In genomic region chr7:166370-167060, GRCh38 we compare ENCODE assay signal across 15 cellular contexts. TPM values are rescaled to one million over a fixed set of nuclear protein-coding genes. Genes with fewer than 3 reads are reported as not detected.
DNase-seq lines count a peak whose midpoint lies in the region; ATAC-seq and TF ChIP-seq lines count a peak whose summit lies in the region.
"Had no signal": no experiment of that assay in that cellular context is flagged by ENCODE, and none has a peak within 500 bp of the region (broad histone marks: within the 10 kb centered on the region; RNA-seq: fewer than 3 reads in every experiment).

No MANE protein-coding gene starts in this region.

- H3K27ac Mint-ChIP-seq in CD14-positive monocyte: peak overlapping the region; percentile 50 to 86 (median 70)
- no peak overlapping the region for H3K27ac Mint-ChIP-seq in activated naive CD4-positive, alpha-beta T cell treated with anti-CD3 and anti-CD28 coated beads for 36 hours
- H3K27ac Mint-ChIP-seq: activated CD8-positive, alpha-beta T cell treated with anti-CD3 and anti-CD28 coated beads for 36 hours; activated T-helper 2 cell treated with anti-CD3 and anti-CD28 coated beads, Interferon-gamma antibody, Interleukin-2, Interleukin-4, amounts not matched to agents 10 μg/mL and 5 μg/mL and 100 μg/mL, durations not matched to agents 14 hours and 24 hours and 36 hours; memory B cell had no signal

- H3K4me3 Mint-ChIP-seq in CD14-positive monocyte: peak overlapping the region; percentile 64 to 76
- no peak overlapping the region for H3K4me3 Mint-ChIP-seq in activated naive CD4-positive, alpha-beta T cell treated with anti-CD3 and anti-CD28 coated beads for 36 hours
- H3K4me3 Mint-ChIP-seq: activated CD8-positive, alpha-beta T cell treated with anti-CD3 and anti-CD28 coated beads for 36 hours; memory B cell had no signal

- intact Hi-C loops in CD14-positive monocyte (cut with micrococcal nuclease): no loop called here
- intact Hi-C loops in activated naive CD4-positive, alpha-beta T cell treated with anti-CD3 and anti-CD28 coated beads for 36 hours (cut with micrococcal nuclease): no loop called here

- ATAC-seq in GM18519 (IDR thresholded peaks at IDR 0.05; ENCODE audit: low FRiP score, unreplicated experiment) (no peak), GM19463 (IDR thresholded peaks at IDR 0.05; ENCODE audit: unreplicated experiment) (no peak)
- ATAC-seq: activated CD8-positive, alpha-beta T cell treated with anti-CD3 and anti-CD28 coated beads for 36 hours had no signal

- peaks cover 0 to 4% (median 0%) of the 10 kb centered on the region in 7 donors for H3K9me3 Mint-ChIP-seq in CD14-positive monocyte
- no peaks in the 10 kb centered on the region for H3K9me3 Mint-ChIP-seq in activated naive CD4-positive, alpha-beta T cell treated with anti-CD3 and anti-CD28 coated beads for 36 hours
- H3K9me3 Mint-ChIP-seq: activated CD8-positive, alpha-beta T cell treated with anti-CD3 and anti-CD28 coated beads for 36 hours; activated T-helper 2 cell treated with anti-CD3 and anti-CD28 coated beads, Interferon-gamma antibody, Interleukin-2, Interleukin-4, amounts not matched to agents 10 μg/mL and 5 μg/mL and 100 μg/mL, durations not matched to agents 14 hours and 24 hours and 36 hours; memory B cell had no signal

- DNase-seq in CD14-positive monocyte (ENCODE audit: low spot score): no peak
- peak; percentile 67 for DNase-seq in NB4 (ENCODE audit: low read depth)
- DNase-seq in epidermal melanocyte (ENCODE audit: insufficient read length, low spot score): peak; percentile 55
- peak; percentile 40 for DNase-seq in myocyte (ENCODE audit: low read depth)
- no peak for DNase-seq in effector CD4-positive, alpha-beta T cell
- no peak for DNase-seq in activated naive CD4-positive, alpha-beta T cell treated with anti-CD3 and anti-CD28 coated beads for 36 hours
- DNase-seq: activated CD8-positive, alpha-beta T cell treated with anti-CD3 and anti-CD28 coated beads for 36 hours; DMS 273 treated with DMSO at 0.1 percent for 48 hours; NCI-H1694 treated with DMSO at 0.1 percent for 48 hours; NCI-H748 treated with DMSO at 0.1 percent for 48 hours had no signal

- CTCF ChIA-PET in activated naive CD4-positive, alpha-beta T cell treated with anti-CD3 and anti-CD28 coated beads for 36 hours (lab: Charles Lee): no interaction called here

- no peak overlapping the region for H3K4me3 ChIP-seq in NB4 (ENCODE audit: low read depth, low read length)
- H3K4me3 ChIP-seq: HAP-1 had no signal

- peaks cover 4 to 15% (median 6%) of the 10 kb centered on the region in 3 donors for H3K27me3 Mint-ChIP-seq in CD14-positive monocyte (ENCODE audit: low read depth in 3 of 3)
- peaks cover 12% of the 10 kb centered on the region for H3K27me3 Mint-ChIP-seq in activated naive CD4-positive, alpha-beta T cell treated with anti-CD3 and anti-CD28 coated beads for 36 hours (ENCODE audit: low read depth)

- TF ChIP-seq CTCF in CD14-positive monocyte (IDR thresholded peaks at IDR 0.05) (no peak), NB4 (IDR thresholded peaks at IDR 0.05; ENCODE audit: low read depth, low read length) (no peak)

- H3K36me3 Mint-ChIP-seq in CD14-positive monocyte: no peaks in the 10 kb centered on the region
- H3K36me3 Mint-ChIP-seq in activated naive CD4-positive, alpha-beta T cell treated with anti-CD3 and anti-CD28 coated beads for 36 hours (ENCODE audit: low read depth): no peaks in the 10 kb centered on the region
- H3K36me3 Mint-ChIP-seq: memory B cell had no signal

- peaks cover 45% of the 10 kb centered on the region for H3K4me1 Mint-ChIP-seq in CD14-positive monocyte
- H3K4me1 Mint-ChIP-seq in activated naive CD4-positive, alpha-beta T cell treated with anti-CD3 and anti-CD28 coated beads for 36 hours (ENCODE audit: low read depth): no peaks in the 10 kb centered on the region
- H3K4me1 Mint-ChIP-seq: memory B cell had no signal

- TF ChIP-seq POLR2A in NB4 (IDR thresholded peaks at IDR 0.05; ENCODE audit: extremely low read depth, insufficient read length): no peak

RNA-seq across cellular contexts. Expression of gene FAM20C, which starts 25.9 kb away (rescaled TPM):
- 1 to 10 TPM; 1.2 to 1.5 TPM for polyA plus RNA-seq in CD14-positive monocyte
- total RNA-seq in myocyte: 21.7 and 37.3 TPM in 2 replicates
- 35.9 TPM for polyA plus RNA-seq in myocyte (2012)
- total RNA-seq in activated naive CD4-positive, alpha-beta T cell treated with anti-CD3 and anti-CD28 coated beads for 36 hours: under 1 TPM; 0.26 to 0.91 TPM

Comparison
In these comparisons a context has a peak if more than half of its experiments do, and no peak if none do; other contexts are left out.
1. DNase-seq: peak in NB4 (single experiment), epidermal melanocyte (single experiment) and myocyte (single experiment); none in CD14-positive monocyte (single experiment), effector CD4-positive, alpha-beta T cell (single experiment) and activated naive CD4-positive, alpha-beta T cell treated with anti-CD3 and anti-CD28 coated beads for 36 hours (single experiment).
2. RNA of gene FAM20C, which starts 25.9 kb away (total RNA-seq): 21.7 to 37.3 TPM in myocyte; 0.26 to 0.91 TPM in activated naive CD4-positive, alpha-beta T cell treated with anti-CD3 and anti-CD28 coated beads for 36 hours; every median in the first group is over 10 times any median in the second.